Comparison of ENCODE assay signal across 13 cellular contexts in genomic region chr12:124682425-124683329, GRCh38.
DNase-seq lines count a peak whose midpoint lies in the region; ATAC-seq and TF ChIP-seq lines count a peak whose summit lies in the region.
"Had no signal": no experiment of that assay in that cellular context is flagged by ENCODE, and none has a peak within 500 bp of the region (broad histone marks: within the 10 kb centered on the region; RNA-seq: fewer than 3 reads in every experiment).

No MANE protein-coding gene starts in this region.

- H3K4me3 Mint-ChIP-seq in CD14-positive monocyte, result no peak overlapping the region
- no peak overlapping the region for H3K4me3 Mint-ChIP-seq in glutamatergic neuron (ENCODE audit: unreplicated experiment)
- no peak overlapping the region for H3K4me3 Mint-ChIP-seq in T-cell
- H3K4me3 Mint-ChIP-seq: natural killer cell treated with Interleukin-12 subunit alpha and Interleukin-12 subunit beta and Interleukin-15 and Interleukin-18, amount 100 ng/mL, for 72 hours had no signal

- TF ChIP-seq CTCF in CD14-positive monocyte (IDR thresholded peaks at IDR 0.05) (no peak), RWPE2 (IDR thresholded peaks at IDR 0.05; ENCODE audit: poor library complexity, severe bottlenecking) (no peak), glutamatergic neuron (IDR thresholded peaks at IDR 0.05; ENCODE audit: partially characterized antibody, unreplicated experiment) (no peak), psoas muscle (IDR thresholded peaks at IDR 0.05) (no peak)

- H3K4me3 ChIP-seq in RWPE2 (ENCODE audit: severe bottlenecking), result no peak overlapping the region
- H3K4me3 ChIP-seq in psoas muscle, result no peak overlapping the region

- no peak for ATAC-seq in RWPE2 (ENCODE audit: low read depth)
- ATAC-seq in psoas muscle, result no peak
- no peak for ATAC-seq in T-cell (replicated peaks in 1 of 4)
- ATAC-seq in GM19467 (IDR thresholded peaks at IDR 0.05; ENCODE audit: unreplicated experiment), result no peak
- ATAC-seq: natural killer cell treated with Interleukin-12 subunit alpha and Interleukin-12 subunit beta and Interleukin-15 and Interleukin-18, amount 100 ng/mL, for 72 hours had no signal

- H3K9me3 ChIP-seq in RWPE2 (ENCODE audit: severe bottlenecking) (no peaks in the 10 kb centered on the region), psoas muscle (no peaks in the 10 kb centered on the region)

- H3K27ac ChIP-seq in RWPE2 (ENCODE audit: poor library complexity, severe bottlenecking) (peak overlapping the region; percentile 91), psoas muscle (peak overlapping the region; percentile 82)

- DNase-seq in CD14-positive monocyte (ENCODE audit: low spot score) (peak; percentile 68), RWPE2 (ENCODE audit: low spot score) (no peak), glutamatergic neuron (no peak), psoas muscle (no peak), SKM-1 treated with dmso at 0.1 percent for 144 hours (lab: John Stamatoyannopoulos, UW; ENCODE audit: unreplicated experiment) (no peak), T-cell (no peak), NCI-H2227 (lab: John Stamatoyannopoulos, UW; ENCODE audit: unreplicated experiment) (no peak)
- DNase-seq: C1 segment of cervical spinal cord; hypothalamus; NCI-H1417; stimulated activated CD4-positive, alpha-beta T cell treated with anti-CD3 and anti-CD28 coated beads, Interleukin-2, amount 100 ng/mL, for 48 hours had no signal

- POLR2A ChIA-PET in T-cell (lab: Charles Lee), result no interaction called here

- H3K9me3 Mint-ChIP-seq in CD14-positive monocyte, result peaks cover 0 to 5% (median 2%) of the 10 kb centered on the region in 7 donors
- H3K9me3 Mint-ChIP-seq in glutamatergic neuron (ENCODE audit: unreplicated experiment), result peaks cover 8% of the 10 kb centered on the region
- no peaks in the 10 kb centered on the region for H3K9me3 Mint-ChIP-seq in T-cell
- H3K9me3 Mint-ChIP-seq: natural killer cell treated with Interleukin-12 subunit alpha and Interleukin-12 subunit beta and Interleukin-15 and Interleukin-18, amount 100 ng/mL, for 72 hours had no signal

- 87 to 92% (median 89%) methylated on average over 20 of the region's 20 CpGs for WGBS in psoas muscle, 3 donors

- peaks cover 77% of the 10 kb centered on the region for H3K4me1 Mint-ChIP-seq in CD14-positive monocyte
- H3K4me1 Mint-ChIP-seq in glutamatergic neuron (ENCODE audit: low read depth, unreplicated experiment), result peaks cover 44% of the 10 kb centered on the region
- H3K4me1 Mint-ChIP-seq in T-cell, result peaks cover 9 to 15% (median 11%) of the 10 kb centered on the region in 3 donors

- H3K27me3 Mint-ChIP-seq in CD14-positive monocyte (ENCODE audit: low read depth in 3 of 3), result peaks cover 0 to 3% (median 2%) of the 10 kb centered on the region in 3 donors
- peaks cover 9% of the 10 kb centered on the region for H3K27me3 Mint-ChIP-seq in glutamatergic neuron (ENCODE audit: unreplicated experiment)
- peaks cover 0 to 3% of the 10 kb centered on the region in 2 donors for H3K27me3 Mint-ChIP-seq in T-cell

- H3K36me3 ChIP-seq in RWPE2 (ENCODE audit: low read depth) (no peaks in the 10 kb centered on the region), psoas muscle (ENCODE audit: insufficient read depth in 1 of 2, low read depth in 1 of 2) (no peaks in the 10 kb centered on the region)

- H3K27ac Mint-ChIP-seq in CD14-positive monocyte (peak overlapping the region; percentile 91 to 98 (median 96)), glutamatergic neuron (ENCODE audit: unreplicated experiment) (peak overlapping the region; percentile 56), T-cell (no peak overlapping the region)

- H3K4me1 ChIP-seq in RWPE2 (ENCODE audit: insufficient read depth, poor library complexity, severe bottlenecking), result peaks cover 50% of the 10 kb centered on the region
- peaks cover 56% of the 10 kb centered on the region for H3K4me1 ChIP-seq in psoas muscle

- intact Hi-C loops in CD14-positive monocyte (cut with micrococcal nuclease), result loop anchor here (5.0 to 10.0 kb wide), 6 partner anchors 40 to 288 kb away; partner anchors contain the start of gene NCOR2 (in 1 of the 2)
- intact Hi-C loops in psoas muscle (cut with DNase I), result loop anchor here in 1 of 2 donors (5.0 kb wide), 2 partner anchors 65 to 115 kb away; partner anchors contain the start of gene NCOR2

- peaks cover 4 to 10% of the 10 kb centered on the region in 2 donors for H3K36me3 Mint-ChIP-seq in CD14-positive monocyte
- H3K36me3 Mint-ChIP-seq in glutamatergic neuron (ENCODE audit: unreplicated experiment), result peaks cover 7% of the 10 kb centered on the region
- no peaks in the 10 kb centered on the region for H3K36me3 Mint-ChIP-seq in T-cell
- H3K36me3 Mint-ChIP-seq: natural killer cell treated with Interleukin-12 subunit alpha and Interleukin-12 subunit beta and Interleukin-15 and Interleukin-18, amount 100 ng/mL, for 72 hours had no signal

- H3K27me3 ChIP-seq in RWPE2 (ENCODE audit: insufficient read depth, poor library complexity, severe bottlenecking) (no peaks in the 10 kb centered on the region), psoas muscle (ENCODE audit: insufficient read depth in 3 of 3, low read length in 2 of 3) (no peaks in the 10 kb centered on the region)

- CTCF ChIA-PET in T-cell (lab: Charles Lee), result interaction anchor here in 1 of 2 donors (0.6 kb wide), 1 partner anchor 883 kb away, joined by 4 read pairs; no protein-coding TSS in a partner anchor

Comparison
In these comparisons a context has a peak if more than half of its experiments do, and no peak if none do; other contexts are left out.
1. H3K27ac Mint-ChIP-seq: peak in CD14-positive monocyte (7 of 7) and glutamatergic neuron (single experiment); none in T-cell (0 of 2).